6 cellular contexts compared by ENCODE assay signal in the genomic region with DNA sequence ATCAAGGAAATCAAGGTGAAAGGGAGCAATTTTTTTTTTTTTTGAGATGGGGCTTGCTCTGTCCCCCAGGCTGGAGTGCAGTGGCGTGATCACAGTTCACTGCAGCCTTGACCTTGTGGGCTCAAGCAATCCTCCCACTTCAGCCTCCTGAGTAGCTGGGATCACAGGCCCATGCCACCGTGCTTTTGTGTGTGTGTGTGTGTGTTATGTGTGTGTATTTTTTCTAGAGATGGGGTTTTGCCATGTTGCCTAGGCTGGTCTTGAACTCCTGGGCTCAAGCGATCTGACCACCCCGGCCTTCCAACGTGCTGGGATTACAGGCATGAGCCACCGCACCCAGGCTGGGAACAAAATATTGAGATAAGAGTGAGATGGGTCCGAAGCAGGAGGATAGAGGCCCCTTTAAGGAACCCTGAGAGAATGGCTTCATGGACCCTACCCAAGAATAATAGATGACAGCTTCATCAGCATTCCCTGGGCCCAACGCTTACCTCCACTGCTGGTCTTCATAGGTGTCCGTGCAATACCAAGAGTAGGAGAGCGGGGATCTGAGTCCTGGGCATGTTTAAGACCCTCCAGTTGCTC. TPM values are rescaled to one million over a fixed set of nuclear protein-coding genes. Genes with fewer than 3 reads are reported as not detected.
A peak's percentile ranks its signal among the peaks of the same experiment; 100 is the strongest.
DNase-seq lines count a peak whose midpoint lies in the region; ATAC-seq and TF ChIP-seq lines count a peak whose summit lies in the region.

No MANE protein-coding gene starts in this region.

- H3K79me2 ChIP-seq in MM.1S (ENCODE audit: low read length) = peaks cover 47% of the 10 kb centered on the region

- H3K9ac ChIP-seq in MM.1S (ENCODE audit: low read length) = peak overlapping the region; percentile 63

- peak overlapping the region; percentile 97 for H3K4me2 ChIP-seq in MM.1S (ENCODE audit: low read depth, low read length)

- no peak for DNase-seq in BJ (ENCODE audit: low read depth)
- no peak for DNase-seq in MM.1S
- DNase-seq in fibroblast of villous mesenchyme (ENCODE audit: low read depth) = no peak
- DNase-seq in NCI-H2029 treated with DMSO at 0.1 percent for 48 hours (lab: John Stamatoyannopoulos, UW) = no peak
- DNase-seq in SK-N-DZ (ENCODE audit: low spot score) = no peak

- no peaks in the 10 kb centered on the region for H3K9me3 ChIP-seq in MM.1S (replicated peaks; ENCODE audit: insufficient read depth, low read length)

- TF ChIP-seq CTCF in BJ (IDR thresholded peaks at IDR 0.05; ENCODE audit: insufficient read depth, low read depth, low read length) (no peak), MM.1S (IDR thresholded peaks at IDR 0.05; ENCODE audit: low read length) (no peak), fibroblast of villous mesenchyme (IDR thresholded peaks at IDR 0.05; ENCODE audit: insufficient read depth, low read depth, low read length) (no peak)

- CTCF ChIA-PET in BJ (lab: Yijun Ruan, JAX) = interaction anchor here (8.0 to 12.2 kb wide), 2 partner anchors 14 to 19 kb away, joined by 111 to 112 read pairs; a partner anchor contains a TSS

- H3K4me3 ChIP-seq in BJ (ENCODE audit: low read depth, low read length) (peak overlapping the region; percentile 78), MM.1S (ENCODE audit: low read length) (peak overlapping the region; percentile 87), fibroblast of villous mesenchyme (ENCODE audit: low read depth, low read length) (peak overlapping the region; percentile 75)

- ATAC-seq in HG03108 (IDR thresholded peaks at IDR 0.05; ENCODE audit: unreplicated experiment) = no peak

- peaks cover 13% of the 10 kb centered on the region for H3K36me3 ChIP-seq in BJ (ENCODE audit: control insufficient read depth, insufficient read depth, low read length)
- H3K36me3 ChIP-seq in MM.1S (replicated peaks; ENCODE audit: insufficient read depth, low read length) = no peaks in the 10 kb centered on the region

- H3K4me1 ChIP-seq in MM.1S (ENCODE audit: low read length) = peaks cover 28% of the 10 kb centered on the region

- H3K27me3 ChIP-seq in BJ (ENCODE audit: control insufficient read depth, insufficient read depth, low read length) (no peaks in the 10 kb centered on the region), MM.1S (replicated peaks; ENCODE audit: insufficient read depth, low read length) (no peaks in the 10 kb centered on the region)

- H2AFZ ChIP-seq in MM.1S (ENCODE audit: low read length) = no peak overlapping the region

- no peak overlapping the region for H3K27ac ChIP-seq in MM.1S (ENCODE audit: low read length)

- no peaks in the 10 kb centered on the region for H4K20me1 ChIP-seq in MM.1S (ENCODE audit: insufficient read depth, low read length)

- H3K9me2 ChIP-seq in MM.1S (replicated peaks; ENCODE audit: insufficient read depth, low read length) = no peaks in the 10 kb centered on the region

- POLR2A ChIA-PET in BJ (lab: Charles Lee) = no interaction called here

- peaks cover 10% of the 10 kb centered on the region for H3F3A ChIP-seq in MM.1S (ENCODE audit: insufficient read depth, low read length)

RNA-seq across cellular contexts. Expression of a gene that starts 1.0 kb away (rescaled TPM):
- polyA plus RNA-seq in BJ (2011; rRNA removed) = 39.2 and 57.1 TPM in 2 replicates
- 16.6 and 20.1 TPM in 2 replicates for polyA minus RNA-seq in BJ (2011; rRNA and poly(A)+ RNA removed)
- 18.4 and 21.2 TPM in 2 replicates for total RNA-seq in fibroblast of villous mesenchyme
- polyA plus RNA-seq in SK-N-DZ (2014; cell fraction: cytosol; rRNA removed) = 72.9 and 97.2 TPM in 2 replicates
- 191 and 199 TPM in 2 replicates for polyA plus RNA-seq in SK-N-DZ (2014; cell fraction: nucleus; rRNA removed)

RNA-seq across cellular contexts. Expression of a gene that starts 1.9 kb away (rescaled TPM):
- polyA plus RNA-seq in BJ (2011; rRNA removed) = 52.9 and 90.0 TPM in 2 replicates
- 79.9 and 113 TPM in 2 replicates for polyA minus RNA-seq in BJ (2011; rRNA and poly(A)+ RNA removed)
- 91.5 and 96.7 TPM in 2 replicates for total RNA-seq in fibroblast of villous mesenchyme
- polyA plus RNA-seq in SK-N-DZ (2014; cell fraction: cytosol; rRNA removed) = 126 and 127 TPM in 2 replicates
- polyA plus RNA-seq in SK-N-DZ (2014; cell fraction: nucleus; rRNA removed) = 193 and 196 TPM in 2 replicates

RNA-seq across cellular contexts. Expression of a gene that starts 9.3 kb away (rescaled TPM):
- 3.3 and 5.3 TPM in 2 replicates for polyA plus RNA-seq in BJ (2011; rRNA removed)
- polyA minus RNA-seq in BJ (2011; rRNA and poly(A)+ RNA removed) = 1.6 and 3.7 TPM in 2 replicates
- total RNA-seq in fibroblast of villous mesenchyme = 1.7 and 3.9 TPM in 2 replicates
- 8.4 and 16.4 TPM in 2 replicates for polyA plus RNA-seq in SK-N-DZ (2014; cell fraction: cytosol; rRNA removed)
- polyA plus RNA-seq in SK-N-DZ (2014; cell fraction: nucleus; rRNA removed) = 110 and 150 TPM in 2 replicates

RNA-seq across cellular contexts. Expression of a gene that starts 17.3 kb away (rescaled TPM):
- 2,446 and 2,656 TPM in 2 replicates for polyA plus RNA-seq in BJ (2011; rRNA removed)
- 955 and 1,949 TPM in 2 replicates for polyA minus RNA-seq in BJ (2011; rRNA and poly(A)+ RNA removed)
- 620 and 695 TPM in 2 replicates for total RNA-seq in fibroblast of villous mesenchyme
- polyA plus RNA-seq in SK-N-DZ (2014; cell fraction: cytosol; rRNA removed) = 2,395 and 2,806 TPM in 2 replicates
- 1,106 and 1,586 TPM in 2 replicates for polyA plus RNA-seq in SK-N-DZ (2014; cell fraction: nucleus; rRNA removed)

RNA-seq across cellular contexts. Expression of a gene that starts 21.9 kb away (rescaled TPM):
- polyA plus RNA-seq in BJ (2011; rRNA removed) = 40.9 and 71.6 TPM in 2 replicates
- polyA minus RNA-seq in BJ (2011; rRNA and poly(A)+ RNA removed) = 19.5 and 23.4 TPM in 2 replicates
- total RNA-seq in fibroblast of villous mesenchyme = 91.1 and 117 TPM in 2 replicates
- 34.5 and 38.9 TPM in 2 replicates for polyA plus RNA-seq in SK-N-DZ (2014; cell fraction: cytosol; rRNA removed)
- polyA plus RNA-seq in SK-N-DZ (2014; cell fraction: nucleus; rRNA removed) = 221 and 272 TPM in 2 replicates
